In the genomic region with DNA sequence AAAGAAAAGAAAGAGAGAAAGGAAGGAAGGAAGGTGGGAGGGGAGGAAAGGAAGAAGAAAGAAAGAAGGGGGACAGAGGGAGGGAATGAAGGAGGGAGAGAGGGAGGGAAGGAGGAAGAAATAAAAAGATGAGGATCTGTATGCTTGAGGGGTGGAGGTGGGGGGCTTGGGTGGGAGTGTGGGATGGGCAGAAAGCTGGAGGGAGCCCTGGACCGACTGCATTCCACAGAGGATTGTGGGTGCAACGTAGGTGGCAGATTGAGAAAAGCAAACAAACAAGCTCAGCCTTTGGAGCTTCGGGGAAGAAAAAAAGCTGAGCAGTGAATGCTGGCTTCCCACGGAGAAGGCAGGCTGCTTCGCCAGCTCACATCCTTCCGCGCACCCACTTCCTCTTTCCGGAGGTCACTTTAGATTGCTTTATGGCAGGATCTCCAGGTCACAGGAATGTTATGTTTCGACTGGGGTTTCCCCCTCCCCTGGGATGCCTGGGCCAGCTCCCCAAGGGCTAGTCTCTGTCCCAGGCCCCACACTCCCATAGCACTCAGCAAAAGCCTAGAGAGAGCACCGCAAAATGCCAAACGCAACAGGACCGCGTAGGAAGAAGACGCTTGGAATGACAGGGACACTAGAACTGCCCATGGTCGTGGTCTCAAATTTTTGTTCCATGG, we compare ENCODE assay signal across 8 cellular contexts. TPM values are rescaled to one million over a fixed set of nuclear protein-coding genes. Genes with fewer than 3 reads are reported as not detected.
DNase-seq lines count a peak whose midpoint lies in the region; FAIRE-seq and TF ChIP-seq lines count a peak whose summit lies in the region.

No MANE protein-coding gene starts in this region.

- peak overlapping the region; percentile 99 for H3K27ac Mint-ChIP-seq in endothelial cell (ENCODE audit: unreplicated experiment)
- peak overlapping the region; percentile 99 for H3K27ac Mint-ChIP-seq in type B pancreatic cell

- TF ChIP-seq POLR2A in H54 (IDR thresholded peaks at IDR 0.05; ENCODE audit: low read depth, low read length) = 0 out of 2 replicates have a peak, but pooled peaks have one; percentile 11

- H3K4me3 ChIP-seq in mesodermal cell (ENCODE audit: extremely low read depth, insufficient read depth, low read length, poor library complexity, severe bottlenecking) = no peak overlapping the region

- no peaks in the 10 kb centered on the region for H3K36me3 ChIP-seq in mesodermal cell (ENCODE audit: control insufficient read depth, insufficient read depth, low read length)

- 24 to 30% methylated on average over 14 to 15 of the region's 15 CpGs for WGBS in mesodermal cell (ENCODE audit: insufficient coverage in 2 of 2), 2 experiments

- peak; percentile 66 for FAIRE-seq in H54 (lab: Jason Lieb, UNC)

- H3K4me1 ChIP-seq in mesodermal cell (ENCODE audit: control insufficient read depth, insufficient read depth, low read length, poor library complexity, severe bottlenecking) = peaks cover 5% of the 10 kb centered on the region

- H3K27ac ChIP-seq in mesodermal cell (ENCODE audit: low read depth, low read length, severe bottlenecking) = peak overlapping the region; percentile 80

- H3K36me3 Mint-ChIP-seq in endothelial cell (ENCODE audit: low read depth, unreplicated experiment) (no peaks in the 10 kb centered on the region), type B pancreatic cell (no peaks in the 10 kb centered on the region)

- DNase-seq in AML-193 (lab: John Stamatoyannopoulos, UW) = peak; percentile 27 to 65
- peak; percentile 61 for DNase-seq in H54 (ENCODE audit: insufficient read length, low spot score)
- DNase-seq in SKM-1 (lab: John Stamatoyannopoulos, UW; ENCODE audit: unreplicated experiment) = peak; percentile 80
- DNase-seq in endothelial cell (ENCODE audit: low spot score) = peak; percentile 73
- DNase-seq in type B pancreatic cell (ENCODE audit: extremely low spot score, unreplicated experiment) = no peak
- DNase-seq in NCI-H1436 treated with DMSO at 0.1 percent for 48 hours (lab: John Stamatoyannopoulos, UW) = no peak
- no peak for DNase-seq in SHP77 treated with DMSO at 0.1 percent for 48 hours (lab: John Stamatoyannopoulos, UW)

- TF ChIP-seq CTCF in endothelial cell (IDR thresholded peaks at IDR 0.05; ENCODE audit: unreplicated experiment) (no peak), type B pancreatic cell (conservative IDR thresholded peaks at IDR 0.05) (no peak)

- H3K9me3 Mint-ChIP-seq in endothelial cell (ENCODE audit: unreplicated experiment) = no peaks in the 10 kb centered on the region
- H3K9me3 Mint-ChIP-seq in type B pancreatic cell = no peaks in the 10 kb centered on the region

- no peaks in the 10 kb centered on the region for H3K9me3 ChIP-seq in mesodermal cell (ENCODE audit: control insufficient read depth, low read length)

- peaks cover 24% of the 10 kb centered on the region for H3K4me1 Mint-ChIP-seq in endothelial cell (ENCODE audit: unreplicated experiment)
- peaks cover 18% of the 10 kb centered on the region for H3K4me1 Mint-ChIP-seq in type B pancreatic cell (ENCODE audit: unreplicated experiment)

- H3K4me3 Mint-ChIP-seq in endothelial cell (ENCODE audit: unreplicated experiment) (no peak overlapping the region), type B pancreatic cell (peak overlapping the region; percentile 84)

- H3K27me3 Mint-ChIP-seq in endothelial cell (ENCODE audit: unreplicated experiment) (peaks cover 7% of the 10 kb centered on the region), type B pancreatic cell (no peaks in the 10 kb centered on the region)

RNA-seq across cellular contexts. Expression of a gene that starts 20.7 kb away (rescaled TPM):
- 94.5 TPM for total RNA-seq in endothelial cell (ENCODE audit: unreplicated experiment)
- polyA plus RNA-seq in mesodermal cell (2013, experiment 1 of 2) = 30.0 TPM
- 30.2 TPM for polyA plus RNA-seq in mesodermal cell (2013, experiment 2 of 2)
- 42.4 and 87.4 TPM in 2 replicates for total RNA-seq in type B pancreatic cell (ENCODE audit: low replicate concordance)

Comparison
In these comparisons a context has a peak if more than half of its experiments do, and no peak if none do; other contexts are left out.
1. DNase-seq: peak in AML-193 (2 of 2), H54 (single experiment), SKM-1 (single experiment) and endothelial cell (single experiment); none in type B pancreatic cell (single experiment), NCI-H1436 treated with DMSO at 0.1 percent for 48 hours (single experiment) and SHP77 treated with DMSO at 0.1 percent for 48 hours (single experiment).